22 cellular contexts compared by ENCODE assay signal in the genomic region with DNA sequence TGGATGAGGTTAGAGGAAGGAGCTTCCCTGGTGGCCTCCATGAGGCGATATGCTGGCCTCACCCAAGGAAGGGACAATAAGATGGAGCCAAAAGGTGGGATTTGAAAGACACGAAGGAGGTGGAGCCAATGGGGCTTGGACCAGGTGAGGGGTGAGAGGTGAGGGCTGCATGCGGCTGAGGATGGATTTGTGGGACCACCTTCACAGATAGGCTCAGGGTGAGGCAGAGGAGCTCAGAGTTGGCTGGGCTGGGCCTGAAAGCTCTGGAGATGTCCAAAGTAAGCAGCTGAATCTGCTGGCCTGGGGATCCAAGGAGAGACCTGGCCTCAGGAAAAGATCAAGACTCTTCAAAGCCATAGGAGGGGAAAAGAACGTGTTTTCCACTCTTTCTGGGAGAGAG. TPM values are rescaled to one million over a fixed set of nuclear protein-coding genes. Genes with fewer than 3 reads are reported as not detected.
DNase-seq lines count a peak whose midpoint lies in the region; TF ChIP-seq lines count a peak whose summit lies in the region.
"Had no signal": no experiment of that assay in that cellular context is flagged by ENCODE, and none has a peak within 500 bp of the region (broad histone marks: within the 10 kb centered on the region; RNA-seq: fewer than 3 reads in every experiment).

No MANE protein-coding gene starts in this region.

- no peak overlapping the region for H3K27ac Mint-ChIP-seq in activated CD4-positive, alpha-beta memory T cell treated with anti-CD3 and anti-CD28 coated beads, Interleukin-2, amount 10 ng/mL, durations not matched to agents 7 days and 5 days
- no peak overlapping the region for H3K27ac Mint-ChIP-seq in activated CD4-positive, alpha-beta memory T cell treated with anti-CD3 and anti-CD28 coated beads for 36 hours
- no peak overlapping the region for H3K27ac Mint-ChIP-seq in endodermal cell
- H3K27ac Mint-ChIP-seq in osteocyte (ENCODE audit: unreplicated experiment), result no peak overlapping the region
- H3K27ac Mint-ChIP-seq in chondrocyte (ENCODE audit: unreplicated experiment), result no peak overlapping the region
- H3K27ac Mint-ChIP-seq: B cell; CD8-positive, alpha-beta T cell had no signal

- CTCF ChIA-PET in activated CD4-positive, alpha-beta memory T cell treated with anti-CD3 and anti-CD28 coated beads, Interleukin-2, amount 10 ng/mL, durations not matched to agents 7 days and 5 days (lab: Charles Lee), result no interaction called here
- CTCF ChIA-PET in activated CD4-positive, alpha-beta memory T cell treated with anti-CD3 and anti-CD28 coated beads for 36 hours (lab: Charles Lee), result no interaction called here

- intact Hi-C loops in activated CD4-positive, alpha-beta memory T cell treated with anti-CD3 and anti-CD28 coated beads for 36 hours (cut with micrococcal nuclease), result no loop called here
- intact Hi-C loops in transverse colon (cut with DNase I; ENCODE audit: low total_unique reads), result no loop called here

- no peak overlapping the region for H3K9ac ChIP-seq in endodermal cell (ENCODE audit: extremely low read depth, low read length, poor library complexity, severe bottlenecking)
- H3K9ac ChIP-seq: GM23248 had no signal

- H3K9me3 ChIP-seq in endodermal cell (ENCODE audit: control insufficient read depth, low read length) (no peaks in the 10 kb centered on the region), transverse colon (no peaks in the 10 kb centered on the region)
- H3K9me3 ChIP-seq: Caco-2, MG63 had no signal

- no peak for TF ChIP-seq POLR2A in transverse colon (IDR thresholded peaks at IDR 0.05)

- H3K4me1 Mint-ChIP-seq in activated CD4-positive, alpha-beta memory T cell treated with anti-CD3 and anti-CD28 coated beads, Interleukin-2, amount 10 ng/mL, durations not matched to agents 7 days and 5 days, result no peaks in the 10 kb centered on the region
- H3K4me1 Mint-ChIP-seq in activated CD4-positive, alpha-beta memory T cell treated with anti-CD3 and anti-CD28 coated beads for 36 hours (ENCODE audit: low read depth), result no peaks in the 10 kb centered on the region
- H3K4me1 Mint-ChIP-seq in endodermal cell (peaks cover 10% of the 10 kb centered on the region), osteocyte (ENCODE audit: unreplicated experiment) (no peaks in the 10 kb centered on the region), chondrocyte (ENCODE audit: low read depth) (peaks cover 9% of the 10 kb centered on the region)
- H3K4me1 Mint-ChIP-seq: B cell had no signal

- no peaks in the 10 kb centered on the region for H3K27me3 ChIP-seq in endodermal cell (ENCODE audit: control insufficient read depth, insufficient read depth, low read length, poor library complexity, severe bottlenecking)
- H3K27me3 ChIP-seq in transverse colon, result no peaks in the 10 kb centered on the region
- H3K27me3 ChIP-seq: MG63 had no signal

- in situ Hi-C loops in transverse colon (cut with MboI; ENCODE audit: low pct_ligation_motif_present in 1 of 4, low pct_unique_long_range_greater_than_20kb in 1 of 4, low sequenced_read_pairs in 3 of 4), result loop anchor here in 1 of 4 donors (25.0 kb wide), 1 partner anchor 466 kb away; no protein-coding TSS in a partner anchor

- no peak for TF ChIP-seq EP300 in transverse colon (IDR thresholded peaks at IDR 0.05; ENCODE audit: low read depth)

- H3K27ac ChIP-seq in endodermal cell (ENCODE audit: low read depth, low read length) (no peak overlapping the region), transverse colon (no peak overlapping the region)
- H3K27ac ChIP-seq: 22Rv1, C4-2B, GM23248 had no signal

- POLR2A ChIA-PET in activated CD4-positive, alpha-beta memory T cell treated with anti-CD3 and anti-CD28 coated beads, Interleukin-2, amount 10 ng/mL, durations not matched to agents 7 days and 5 days (lab: Charles Lee), result no interaction called here
- POLR2A ChIA-PET in activated CD4-positive, alpha-beta memory T cell treated with anti-CD3 and anti-CD28 coated beads for 36 hours (lab: Charles Lee), result no interaction called here

- peak; percentile 12 for DNase-seq in activated CD4-positive, alpha-beta memory T cell treated with anti-CD3 and anti-CD28 coated beads, Interleukin-2, amount 10 ng/mL, durations not matched to agents 7 days and 5 days
- no peak for DNase-seq in activated CD4-positive, alpha-beta memory T cell treated with anti-CD3 and anti-CD28 coated beads for 36 hours
- DNase-seq in endodermal cell (peak; percentile 21), osteocyte (ENCODE audit: extremely low spot score, unreplicated experiment) (peak; percentile 46), transverse colon (peak; percentile 1), Kasumi-1 (lab: John Stamatoyannopoulos, UW) (no peak), chondrocyte (ENCODE audit: low spot score) (no peak)
- DNase-seq: Caco-2; CD8-positive, alpha-beta T cell; GM23248; H7; KBM-7; MG63; NCI-H1694; NCI-H2029 treated with DMSO at 0.1 percent for 48 hours; NCI-H446 treated with DMSO at 0.1 percent for 48 hours; NCI-H526; Right ventricle myocardium superior; RPMI8226 had no signal

- H3K4me1 ChIP-seq in endodermal cell (ENCODE audit: control insufficient read depth, insufficient read depth, low read length) (no peaks in the 10 kb centered on the region), transverse colon (no peaks in the 10 kb centered on the region)
- H3K4me1 ChIP-seq: Caco-2 had no signal

- no peaks in the 10 kb centered on the region for H3K36me3 Mint-ChIP-seq in activated CD4-positive, alpha-beta memory T cell treated with anti-CD3 and anti-CD28 coated beads, Interleukin-2, amount 10 ng/mL, durations not matched to agents 7 days and 5 days (ENCODE audit: low read depth)
- H3K36me3 Mint-ChIP-seq in activated CD4-positive, alpha-beta memory T cell treated with anti-CD3 and anti-CD28 coated beads for 36 hours, result no peaks in the 10 kb centered on the region
- H3K36me3 Mint-ChIP-seq in endodermal cell (ENCODE audit: low read depth), result peaks cover 3% of the 10 kb centered on the region
- no peaks in the 10 kb centered on the region for H3K36me3 Mint-ChIP-seq in osteocyte (ENCODE audit: unreplicated experiment)
- H3K36me3 Mint-ChIP-seq in chondrocyte (ENCODE audit: low read depth), result no peaks in the 10 kb centered on the region
- H3K36me3 Mint-ChIP-seq: CD8-positive, alpha-beta T cell had no signal

- H3K36me3 ChIP-seq in endodermal cell (ENCODE audit: control insufficient read depth, insufficient read depth, low read length) (no peaks in the 10 kb centered on the region), transverse colon (no peaks in the 10 kb centered on the region)
- H3K36me3 ChIP-seq: MG63 had no signal

- H3K4me3 Mint-ChIP-seq in activated CD4-positive, alpha-beta memory T cell treated with anti-CD3 and anti-CD28 coated beads, Interleukin-2, amount 10 ng/mL, durations not matched to agents 7 days and 5 days, result no peak overlapping the region
- no peak overlapping the region for H3K4me3 Mint-ChIP-seq in activated CD4-positive, alpha-beta memory T cell treated with anti-CD3 and anti-CD28 coated beads for 36 hours
- H3K4me3 Mint-ChIP-seq in endodermal cell (no peak overlapping the region), osteocyte (ENCODE audit: unreplicated experiment) (no peak overlapping the region), chondrocyte (ENCODE audit: unreplicated experiment) (no peak overlapping the region)
- H3K4me3 Mint-ChIP-seq: B cell; CD8-positive, alpha-beta T cell had no signal

- 80 to 92% methylated on average over 3 to 4 of the region's 4 CpGs for WGBS in endodermal cell (ENCODE audit: insufficient coverage in 1 of 2, insufficient read length in 1 of 2), 2 experiments
- 72 to 90% methylated on average over 4 of the region's 4 CpGs for WGBS in transverse colon (ENCODE audit: low coverage in 1 of 2), 2 donors

- H3K4me3 ChIP-seq in endodermal cell (ENCODE audit: low read length) (no peak overlapping the region), transverse colon (no peak overlapping the region)
- H3K4me3 ChIP-seq: GM23248, MG63 had no signal

- no peaks in the 10 kb centered on the region for H3K9me3 Mint-ChIP-seq in activated CD4-positive, alpha-beta memory T cell treated with anti-CD3 and anti-CD28 coated beads, Interleukin-2, amount 10 ng/mL, durations not matched to agents 7 days and 5 days
- H3K9me3 Mint-ChIP-seq in activated CD4-positive, alpha-beta memory T cell treated with anti-CD3 and anti-CD28 coated beads for 36 hours, result no peaks in the 10 kb centered on the region
- no peaks in the 10 kb centered on the region for H3K9me3 Mint-ChIP-seq in endodermal cell
- H3K9me3 Mint-ChIP-seq in osteocyte (ENCODE audit: unreplicated experiment), result no peaks in the 10 kb centered on the region
- no peaks in the 10 kb centered on the region for H3K9me3 Mint-ChIP-seq in chondrocyte (ENCODE audit: low read depth)
- H3K9me3 Mint-ChIP-seq: CD8-positive, alpha-beta T cell had no signal

- H3K27me3 Mint-ChIP-seq in activated CD4-positive, alpha-beta memory T cell treated with anti-CD3 and anti-CD28 coated beads, Interleukin-2, amount 10 ng/mL, durations not matched to agents 7 days and 5 days, result peaks cover 2% of the 10 kb centered on the region
- H3K27me3 Mint-ChIP-seq in activated CD4-positive, alpha-beta memory T cell treated with anti-CD3 and anti-CD28 coated beads for 36 hours, result no peaks in the 10 kb centered on the region
- H3K27me3 Mint-ChIP-seq in endodermal cell (ENCODE audit: insufficient read depth), result no peaks in the 10 kb centered on the region
- peaks cover 16% of the 10 kb centered on the region for H3K27me3 Mint-ChIP-seq in osteocyte (ENCODE audit: unreplicated experiment)
- H3K27me3 Mint-ChIP-seq in chondrocyte (ENCODE audit: low read depth), result peaks cover 11% of the 10 kb centered on the region
- H3K27me3 Mint-ChIP-seq: B cell had no signal

- no peak for TF ChIP-seq CTCF in endodermal cell (conservative IDR thresholded peaks at IDR 0.05)
- no peak for TF ChIP-seq CTCF in osteocyte (IDR thresholded peaks at IDR 0.05)
- TF ChIP-seq CTCF in transverse colon (IDR thresholded peaks at IDR 0.05), result no peak
- TF ChIP-seq CTCF in chondrocyte (IDR thresholded peaks at IDR 0.05), result no peak

RNA-seq across cellular contexts. Expression of a gene that starts 49.8 kb away (rescaled TPM):
- total RNA-seq in activated CD4-positive, alpha-beta memory T cell treated with anti-CD3 and anti-CD28 coated beads, Interleukin-2, amount 10 ng/mL, durations not matched to agents 7 days and 5 days, result 10 to 100 TPM; 17.8 to 19.0 TPM
- total RNA-seq in activated CD4-positive, alpha-beta memory T cell treated with anti-CD3 and anti-CD28 coated beads for 36 hours, result 10 to 100 TPM; 11.7 to 13.0 TPM
- total RNA-seq in endodermal cell (10 to 100 TPM; 11.9 to 13.8 TPM), osteocyte (17.9 and 18.4 TPM in 2 replicates), transverse colon (10 to 100 TPM in 2 of 4 donors, 1 to 10 TPM in 2; 6.0 to 15.3 (median 10.8) TPM), chondrocyte (16.0 to 21.6 TPM (median 16.5 TPM) in 3 replicates)
- polyA plus RNA-seq in endodermal cell (2013, experiment 1 of 2), result 14.8 TPM
- 13.3 TPM for polyA plus RNA-seq in endodermal cell (2013, experiment 2 of 2)

Comparison
In these comparisons a context has a peak if more than half of its experiments do, and no peak if none do; other contexts are left out.
1. DNase-seq: peak in activated CD4-positive, alpha-beta memory T cell treated with anti-CD3 and anti-CD28 coated beads, Interleukin-2, amount 10 ng/mL, durations not matched to agents 7 days and 5 days (single experiment), endodermal cell (single experiment), osteocyte (single experiment) and transverse colon (single experiment); none in activated CD4-positive, alpha-beta memory T cell treated with anti-CD3 and anti-CD28 coated beads for 36 hours (single experiment), Kasumi-1 (0 of 2) and chondrocyte (single experiment).